In genomic region chr9:133785753-133786370, GRCh38 we compare ENCODE assay signal across 1 cellular context.
TF ChIP-seq lines count a peak whose summit lies in the region.

No MANE protein-coding gene starts in this region.

TF ChIP-seq in GM12878, 131 proteins besides CTCF, POLR2A, EP300 and RAD21:
- TF ChIP-seq IRF4 (IDR thresholded peaks at IDR 0.05; ENCODE audit: low read depth, low read length), result no peak
- TF ChIP-seq, protein P1, sequence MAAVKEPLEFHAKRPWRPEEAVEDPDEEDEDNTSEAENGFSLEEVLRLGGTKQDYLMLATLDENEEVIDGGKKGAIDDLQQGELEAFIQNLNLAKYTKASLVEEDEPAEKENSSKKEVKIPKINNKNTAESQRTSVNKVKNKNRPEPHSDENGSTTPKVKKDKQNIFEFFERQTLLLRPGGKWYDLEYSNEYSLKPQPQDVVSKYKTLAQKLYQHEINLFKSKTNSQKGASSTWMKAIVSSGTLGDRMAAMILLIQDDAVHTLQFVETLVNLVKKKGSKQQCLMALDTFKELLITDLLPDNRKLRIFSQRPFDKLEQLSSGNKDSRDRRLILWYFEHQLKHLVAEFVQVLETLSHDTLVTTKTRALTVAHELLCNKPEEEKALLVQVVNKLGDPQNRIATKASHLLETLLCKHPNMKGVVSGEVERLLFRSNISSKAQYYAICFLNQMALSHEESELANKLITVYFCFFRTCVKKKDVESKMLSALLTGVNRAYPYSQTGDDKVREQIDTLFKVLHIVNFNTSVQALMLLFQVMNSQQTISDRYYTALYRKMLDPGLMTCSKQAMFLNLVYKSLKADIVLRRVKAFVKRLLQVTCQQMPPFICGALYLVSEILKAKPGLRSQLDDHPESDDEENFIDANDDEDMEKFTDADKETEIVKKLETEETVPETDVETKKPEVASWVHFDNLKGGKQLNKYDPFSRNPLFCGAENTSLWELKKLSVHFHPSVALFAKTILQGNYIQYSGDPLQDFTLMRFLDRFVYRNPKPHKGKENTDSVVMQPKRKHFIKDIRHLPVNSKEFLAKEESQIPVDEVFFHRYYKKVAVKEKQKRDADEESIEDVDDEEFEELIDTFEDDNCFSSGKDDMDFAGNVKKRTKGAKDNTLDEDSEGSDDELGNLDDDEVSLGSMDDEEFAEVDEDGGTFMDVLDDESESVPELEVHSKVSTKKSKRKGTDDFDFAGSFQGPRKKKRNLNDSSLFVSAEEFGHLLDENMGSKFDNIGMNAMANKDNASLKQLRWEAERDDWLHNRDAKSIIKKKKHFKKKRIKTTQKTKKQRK (IDR thresholded peaks at IDR 0.05; ENCODE audit: low read depth, low read length), result no peak
- no peak for TF ChIP-seq TAF1 (IDR thresholded peaks at IDR 0.05; ENCODE audit: borderline replicate concordance, low read depth, low read length)
- peak; percentile 28; the same call in 1 of the 2 replicates for TF ChIP-seq HDGF (IDR thresholded peaks at IDR 0.05)
- TF ChIP-seq MEF2A (IDR thresholded peaks at IDR 0.05; ENCODE audit: insufficient read depth, low read depth, low read length), result no peak
- TF ChIP-seq ASH2L (IDR thresholded peaks at IDR 0.05; ENCODE audit: borderline replicate concordance, low read depth), result no peak
- TF ChIP-seq SPI1 (IDR thresholded peaks at IDR 0.05; ENCODE audit: borderline replicate concordance, insufficient read depth, low read depth, low read length), result 0 out of 2 replicates have a peak, but pooled peaks have one; percentile 33
- TF ChIP-seq NKRF (conservative IDR thresholded peaks at IDR 0.05), result no peak
TF ChIP-seq in GM12878: peak in this region for 2.
